In the genomic region with DNA sequence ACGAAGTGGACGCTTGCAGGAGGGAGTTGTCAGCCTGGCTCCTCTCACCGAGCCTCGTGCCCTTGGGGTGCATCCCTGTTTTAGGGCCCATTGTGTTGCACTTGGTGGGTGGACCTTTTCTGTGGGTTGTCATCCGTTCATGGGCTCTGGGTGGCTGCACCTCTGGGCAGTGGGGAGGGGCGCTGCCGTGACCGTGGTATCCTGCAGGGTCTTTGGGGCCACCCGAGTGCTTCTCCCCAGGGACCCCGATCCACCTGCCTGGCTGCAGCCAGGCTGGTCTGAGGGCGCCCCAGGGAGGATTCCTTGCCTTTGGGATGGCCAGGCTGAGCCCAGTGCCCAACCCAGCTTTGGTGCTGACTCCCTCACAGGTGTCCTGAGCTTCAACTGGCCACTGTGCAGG, we compare ENCODE assay signal across 1 cellular context.
TF ChIP-seq lines count a peak whose summit lies in the region.

No MANE protein-coding gene starts in this region.

TF ChIP-seq in H1, 55 proteins besides CTCF, POLR2A, EP300 and RAD21:
- no peak for TF ChIP-seq CHD1 (IDR thresholded peaks at IDR 0.05; ENCODE audit: low read depth, low read length)
- TF ChIP-seq TBP (IDR thresholded peaks at IDR 0.05; ENCODE audit: low read depth, low read length) = no peak
- no peak for TF ChIP-seq EZH2 (IDR thresholded peaks at IDR 0.05; ENCODE audit: low read depth, low read length, severe bottlenecking)
- TF ChIP-seq, protein P1, sequence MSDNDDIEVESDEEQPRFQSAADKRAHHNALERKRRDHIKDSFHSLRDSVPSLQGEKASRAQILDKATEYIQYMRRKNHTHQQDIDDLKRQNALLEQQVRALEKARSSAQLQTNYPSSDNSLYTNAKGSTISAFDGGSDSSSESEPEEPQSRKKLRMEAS (IDR thresholded peaks at IDR 0.05) = no peak
- TF ChIP-seq JUN (IDR thresholded peaks at IDR 0.05; ENCODE audit: low read depth, low read length) = no peak
- no peak for TF ChIP-seq SUZ12 (IDR thresholded peaks at IDR 0.05; ENCODE audit: low read length)
- no peak for TF ChIP-seq CBX5 (IDR thresholded peaks at IDR 0.05; ENCODE audit: low read depth, low read length)
- TF ChIP-seq BCL11A (IDR thresholded peaks at IDR 0.05; ENCODE audit: low read depth in 2 of 2, low read length in 2 of 2) = no peak
- TF ChIP-seq SP2 (IDR thresholded peaks at IDR 0.05; ENCODE audit: low read length) = no peak
- no peak for TF ChIP-seq RBBP5 (IDR thresholded peaks at IDR 0.05; ENCODE audit: borderline replicate concordance, low read depth, low read length)
- no peak for TF ChIP-seq NRF1 (IDR thresholded peaks at IDR 0.05; ENCODE audit: low read depth, low read length)
- no peak for TF ChIP-seq YY1 (IDR thresholded peaks at IDR 0.05; ENCODE audit: low read depth, low read length)
- TF ChIP-seq RNF2 (IDR thresholded peaks at IDR 0.05; ENCODE audit: borderline replicate concordance, low read depth, low read length, missing control alignments, poor library complexity, severe bottlenecking) = no peak
- no peak for TF ChIP-seq TAF1 (IDR thresholded peaks at IDR 0.05; ENCODE audit: low read depth, low read length)
